In genomic region chr15:84926491-84927220, GRCh38 we compare ENCODE assay signal across 18 cellular contexts. TPM values are rescaled to one million over a fixed set of nuclear protein-coding genes. Genes with fewer than 3 reads are reported as not detected.
"Had no signal": no experiment of that assay in that cellular context is flagged by ENCODE, and none has a peak within 500 bp of the region (broad histone marks: within the 10 kb centered on the region; RNA-seq: fewer than 3 reads in every experiment).

No MANE protein-coding gene starts in this region.

- H3K36me3 Mint-ChIP-seq: activated CD8-positive, alpha-beta memory T cell treated with anti-CD3 and anti-CD28 coated beads, Interleukin-2, amount 10 ng/mL, durations not matched to agents 7 days and 5 days; activated naive CD4-positive, alpha-beta T cell treated with anti-CD3 and anti-CD28 coated beads, Interleukin-2, amount 50 U/mL, for 72 hours; stimulated activated naive B cell treated with anti-CD40 and anti-IgM and Interleukin-4, amounts not matched to agents 10 μg/mL and 1 μg/mL and 100 μg/mL, for 72 hours had no signal

- H3K27ac Mint-ChIP-seq: activated CD8-positive, alpha-beta memory T cell treated with anti-CD3 and anti-CD28 coated beads, Interleukin-2, amount 10 ng/mL, durations not matched to agents 7 days and 5 days; stimulated activated naive B cell treated with anti-CD40 and anti-IgM and Interleukin-4, amounts not matched to agents 10 μg/mL and 1 μg/mL and 100 μg/mL, for 72 hours; T-helper 2 cell treated with Interferon-gamma antibody and Interleukin-4, amounts not matched to agents 5 μg/mL and 100 μg/mL, for 36 hours had no signal

- DNase-seq: activated CD4-positive, alpha-beta T cell treated with anti-CD3 and anti-CD28 coated beads for 1 hour; activated CD4-positive, alpha-beta T cell treated with anti-CD3 and anti-CD28 coated beads, Interleukin-2, amount 50 U/mL, for 48 hours; activated CD8-positive, alpha-beta memory T cell treated with anti-CD3 and anti-CD28 coated beads, Interleukin-2, amount 10 ng/mL, durations not matched to agents 7 days and 5 days; activated effector memory CD4-positive, alpha-beta T cell treated with anti-CD3 and anti-CD28 coated beads, Interleukin-2, amount 50 U/mL, for 16 hours; activated T-cell treated with anti-CD3 and anti-CD28 coated beads, Interleukin-2, amount 50 U/mL, for 4 hours; dorsolateral prefrontal cortex; glutamatergic neuron; ovary; retina; stimulated activated naive B cell treated with anti-CD40 and anti-IgM and Interleukin-4, amounts not matched to agents 10 μg/mL and 1 μg/mL and 100 μg/mL, for 72 hours had no signal

- H3K36me3 ChIP-seq: breast epithelium, esophagus muscularis mucosa, ovary had no signal

- H3K27me3 Mint-ChIP-seq: activated CD8-positive, alpha-beta memory T cell treated with anti-CD3 and anti-CD28 coated beads, Interleukin-2, amount 10 ng/mL, durations not matched to agents 7 days and 5 days; stimulated activated naive B cell treated with anti-CD40 and anti-IgM and Interleukin-4, amounts not matched to agents 10 μg/mL and 1 μg/mL and 100 μg/mL, for 72 hours had no signal

- ATAC-seq: activated CD8-positive, alpha-beta memory T cell treated with anti-CD3 and anti-CD28 coated beads, Interleukin-2, amount 10 ng/mL, durations not matched to agents 7 days and 5 days; activated naive CD4-positive, alpha-beta T cell treated with anti-CD3 and anti-CD28 coated beads, Interleukin-2, amount 50 U/mL, for 72 hours; activated T-cell treated with anti-CD3 and anti-CD28 coated beads, Interleukin-2, amount 50 U/mL, for 4 hours; stimulated activated naive B cell treated with anti-CD40 and anti-IgM and Interleukin-4, amounts not matched to agents 10 μg/mL and 1 μg/mL and 100 μg/mL, for 72 hours had no signal

- H3K4me3 Mint-ChIP-seq: activated CD8-positive, alpha-beta memory T cell treated with anti-CD3 and anti-CD28 coated beads, Interleukin-2, amount 10 ng/mL, durations not matched to agents 7 days and 5 days; activated T-cell treated with anti-CD3 and anti-CD28 coated beads, Interleukin-2, amount 50 U/mL, for 4 hours; neural crest cell; stimulated activated naive B cell treated with anti-CD40 and anti-IgM and Interleukin-4, amounts not matched to agents 10 μg/mL and 1 μg/mL and 100 μg/mL, for 72 hours; T-helper 2 cell treated with Interferon-gamma antibody and Interleukin-4, amounts not matched to agents 5 μg/mL and 100 μg/mL, for 36 hours had no signal

- H3K9me3 Mint-ChIP-seq: activated naive CD4-positive, alpha-beta T cell treated with anti-CD3 and anti-CD28 coated beads, Interleukin-2, amount 50 U/mL, for 72 hours; activated T-cell treated with anti-CD3 and anti-CD28 coated beads, Interleukin-2, amount 50 U/mL, for 4 hours; stimulated activated naive B cell treated with anti-CD40 and anti-IgM and Interleukin-4, amounts not matched to agents 10 μg/mL and 1 μg/mL and 100 μg/mL, for 72 hours; T-helper 2 cell treated with Interferon-gamma antibody and Interleukin-4, amounts not matched to agents 5 μg/mL and 100 μg/mL, for 36 hours had no signal

- H3K4me1 ChIP-seq: breast epithelium had no signal

- H3K27me3 ChIP-seq: breast epithelium, dorsolateral prefrontal cortex, esophagus muscularis mucosa, ovary had no signal

- H3K4me3 ChIP-seq: breast epithelium, dorsolateral prefrontal cortex, esophagus muscularis mucosa, ovary had no signal

- H3K9me3 ChIP-seq: breast epithelium, esophagus muscularis mucosa, ovary had no signal

RNA-seq across cellular contexts. Expression of gene SLC28A1, which starts 42.2 kb away (rescaled TPM):
- total RNA-seq: activated CD8-positive, alpha-beta memory T cell treated with anti-CD3 and anti-CD28 coated beads, Interleukin-2, amount 10 ng/mL, durations not matched to agents 7 days and 5 days; activated T-cell treated with anti-CD3 and anti-CD28 coated beads, Interleukin-2, amount 50 U/mL, for 4 hours; cerebellum; fibroblast of villous mesenchyme; neural crest cell; temporal lobe had no signal
